12 cellular contexts compared by ENCODE assay signal in the genomic region with DNA sequence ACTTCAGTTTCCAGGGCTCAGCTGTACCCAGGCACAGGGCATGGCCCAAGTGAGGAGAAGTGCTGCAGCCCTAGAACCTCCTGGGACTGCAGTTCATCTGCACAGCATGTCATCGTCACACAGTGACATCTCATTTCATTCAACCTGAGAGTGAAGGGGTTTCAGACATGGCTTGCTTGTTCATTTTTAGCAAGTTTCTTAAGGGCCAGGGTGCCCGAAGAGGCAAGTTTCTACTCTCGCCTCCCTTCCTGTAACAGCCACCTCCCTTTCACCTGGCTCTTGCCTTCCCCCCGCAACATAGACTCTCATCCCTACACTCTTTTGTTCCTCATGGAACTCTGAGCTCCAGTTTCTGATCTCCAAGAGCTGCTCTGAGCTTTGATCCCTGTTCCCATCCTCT.
DNase-seq lines count a peak whose midpoint lies in the region; ATAC-seq, FAIRE-seq and TF ChIP-seq lines count a peak whose summit lies in the region.
"Had no signal": no experiment of that assay in that cellular context is flagged by ENCODE, and none has a peak within 500 bp of the region (broad histone marks: within the 10 kb centered on the region; RNA-seq: fewer than 3 reads in every experiment).

No MANE protein-coding gene starts in this region.

- peak; percentile 88 for FAIRE-seq in GM12891 (lab: Jason Lieb, UNC)
- FAIRE-seq: endothelial cell of umbilical vein had no signal

- H3K36me3 Mint-ChIP-seq in activated naive CD8-positive, alpha-beta T cell treated with anti-CD3 and anti-CD28 coated beads for 36 hours, result no peaks in the 10 kb centered on the region

- H3K27me3 Mint-ChIP-seq in activated naive CD8-positive, alpha-beta T cell treated with anti-CD3 and anti-CD28 coated beads for 36 hours, result no peaks in the 10 kb centered on the region

- ATAC-seq in GM19328 (IDR thresholded peaks at IDR 0.05; ENCODE audit: unreplicated experiment) (peak; percentile 62), HG02759 (IDR thresholded peaks at IDR 0.05; ENCODE audit: unreplicated experiment) (peak; percentile 66), HG03520 (IDR thresholded peaks at IDR 0.05; ENCODE audit: unreplicated experiment) (peak; percentile 76), left lobe of liver (no peak)

- H3K9me3 Mint-ChIP-seq in activated naive CD8-positive, alpha-beta T cell treated with anti-CD3 and anti-CD28 coated beads for 36 hours, result no peaks in the 10 kb centered on the region

- DNase-seq in GM12891 (ENCODE audit: insufficient read length, low spot score) (peak; percentile 2), left lobe of liver (ENCODE audit: low spot score) (no peak), caudate nucleus (lab: John Stamatoyannopoulos, UW) (no peak), NOMO-1 treated with dmso at 0.1 percent for 144 hours (lab: John Stamatoyannopoulos, UW; ENCODE audit: unreplicated experiment) (no peak)
- DNase-seq in activated naive CD8-positive, alpha-beta T cell treated with anti-CD3 and anti-CD28 coated beads for 36 hours, result no peak
- DNase-seq: amniotic stem cell; NCI-H2227 treated with DMSO at 0.1 percent for 48 hours; stimulated activated CD4-positive, alpha-beta T cell treated with anti-CD3 and anti-CD28 coated beads, Interleukin-1b, Interleukin-23, amount 100 ng/mL, for 48 hours had no signal

- no peak overlapping the region for H3K4me3 Mint-ChIP-seq in activated naive CD8-positive, alpha-beta T cell treated with anti-CD3 and anti-CD28 coated beads for 36 hours

- H3K27ac ChIP-seq in caudate nucleus (ENCODE audit: low read depth, low read length), result no peak overlapping the region

- peaks cover 9% of the 10 kb centered on the region for H3K4me1 Mint-ChIP-seq in activated naive CD8-positive, alpha-beta T cell treated with anti-CD3 and anti-CD28 coated beads for 36 hours

- H3K27ac Mint-ChIP-seq in activated naive CD8-positive, alpha-beta T cell treated with anti-CD3 and anti-CD28 coated beads for 36 hours, result no peak overlapping the region

- no peak for TF ChIP-seq POLR2A in GM12891 (IDR thresholded peaks at IDR 0.05; ENCODE audit: low read depth, low read length)

TF ChIP-seq in GM12891, 5 proteins besides CTCF, POLR2A, EP300 and RAD21:
- 0 out of 2 replicates have a peak, but pooled peaks have one; percentile 0 for TF ChIP-seq SPI1 (IDR thresholded peaks at IDR 0.05; ENCODE audit: low read depth, low read length)
- no peak for TF ChIP-seq PAX5 (IDR thresholded peaks at IDR 0.05; ENCODE audit: insufficient read depth, low read length, severe bottlenecking)
